ENCODE assay signal across 8 cellular contexts in genomic region chr6:137271245-137272183, GRCh38. TPM values are rescaled to one million over a fixed set of nuclear protein-coding genes. Genes with fewer than 3 reads are reported as not detected.
DNase-seq lines count a peak whose midpoint lies in the region; ATAC-seq and TF ChIP-seq lines count a peak whose summit lies in the region.

No MANE protein-coding gene starts in this region.

- H3K36me3 ChIP-seq in BJ (ENCODE audit: control insufficient read depth, insufficient read depth, low read length): no peaks in the 10 kb centered on the region

- ATAC-seq in GM18907 (IDR thresholded peaks at IDR 0.05; ENCODE audit: unreplicated experiment) (peak; percentile 64), Right ventricle myocardium superior (ENCODE audit: poor library complexity) (peak; percentile 87), sciatic nerve (peak; percentile 83), GM19324 (IDR thresholded peaks at IDR 0.05; ENCODE audit: low FRiP score, unreplicated experiment) (no peak)

- intact Hi-C loops in Right ventricle myocardium superior (cut with DNase I): loop anchor here (5.0 kb wide), 1 partner anchor 146 kb away; no protein-coding TSS in a partner anchor
- intact Hi-C loops in sciatic nerve (cut with DNase I): no loop called here

- peak; percentile 84 for TF ChIP-seq CTCF in BJ (IDR thresholded peaks at IDR 0.05; ENCODE audit: insufficient read depth, low read depth, low read length)
- TF ChIP-seq CTCF in VCaP (conservative IDR thresholded peaks at IDR 0.05): peak; percentile 97

- H3K27me3 ChIP-seq in BJ (ENCODE audit: control insufficient read depth, insufficient read depth, low read length): no peaks in the 10 kb centered on the region

- H3K4me3 ChIP-seq in BJ (ENCODE audit: low read depth, low read length): no peak overlapping the region

- no peak for DNase-seq in BJ (ENCODE audit: low read depth)
- peak; percentile 29 for DNase-seq in NCI-H1105 (lab: John Stamatoyannopoulos, UW)
- DNase-seq in Right ventricle myocardium superior: no peak
- DNase-seq in sciatic nerve (ENCODE audit: low spot score): no peak
- no peak for DNase-seq in stimulated activated CD4-positive, alpha-beta T cell treated with anti-CD3 and anti-CD28 coated beads, Interleukin-4, amount 100 ng/mL, for 24 hours

- POLR2A ChIA-PET in BJ (lab: Charles Lee): no interaction called here

- CTCF ChIA-PET in BJ (lab: Yijun Ruan, JAX): interaction anchor here (0.6 to 3.2 kb wide), 13 partner anchors 10 to 379 kb away, joined by 3 to 20 read pairs (median 4); no protein-coding TSS in a partner anchor

- no peak overlapping the region for H3K27ac ChIP-seq in VCaP

RNA-seq across cellular contexts. Expression of gene IFNGR1, which starts 52.3 kb away (rescaled TPM):
- 56.1 and 58.2 TPM in 2 replicates for polyA plus RNA-seq in BJ (2011; rRNA removed)
- 24.6 and 25.2 TPM in 2 replicates for polyA minus RNA-seq in BJ (2011; rRNA and poly(A)+ RNA removed)
- total RNA-seq in Right ventricle myocardium superior (99.9 TPM), sciatic nerve (95.2 TPM)
